In genomic region chr5:16457451-16457850, GRCh38 we compare ENCODE assay signal across 13 cellular contexts. TPM values are rescaled to one million over a fixed set of nuclear protein-coding genes. Genes with fewer than 3 reads are reported as not detected.
A peak's percentile ranks its signal among the peaks of the same experiment; 100 is the strongest.
DNase-seq lines count a peak whose midpoint lies in the region; ATAC-seq and TF ChIP-seq lines count a peak whose summit lies in the region.
"Had no signal": no experiment of that assay in that cellular context is flagged by ENCODE, and none has a peak within 500 bp of the region (broad histone marks: within the 10 kb centered on the region; RNA-seq: fewer than 3 reads in every experiment).

No MANE protein-coding gene starts in this region.

- H3K36me3 Mint-ChIP-seq in CD4-positive, alpha-beta T cell (ENCODE audit: low read depth) = peaks cover 95% of the 10 kb centered on the region
- H3K36me3 Mint-ChIP-seq in activated naive CD8-positive, alpha-beta T cell treated with anti-CD3 and anti-CD28 coated beads, Interleukin-2, amount 10 ng/mL, durations not matched to agents 7 days and 5 days = peaks cover 29% of the 10 kb centered on the region

- no peak overlapping the region for H3K4me3 ChIP-seq in AG04450 (ENCODE audit: low read depth, low read length)
- H3K4me3 ChIP-seq in left lung = no peak overlapping the region
- H3K4me3 ChIP-seq: SK-N-MC had no signal

- H3K4me1 ChIP-seq in left lung = peaks cover 10 to 40% of the 10 kb centered on the region in 2 donors

- no peak for ATAC-seq in CD4-positive, alpha-beta T cell (ENCODE audit: poor library complexity)
- no peak for ATAC-seq in activated naive CD8-positive, alpha-beta T cell treated with anti-CD3 and anti-CD28 coated beads, Interleukin-2, amount 10 ng/mL, durations not matched to agents 7 days and 5 days (ENCODE audit: low read depth)
- ATAC-seq in left lung (no peak), HG02759 (IDR thresholded peaks at IDR 0.05; ENCODE audit: unreplicated experiment) (no peak)

- H3K9me3 ChIP-seq in AG04450 (ENCODE audit: control insufficient read depth, insufficient read depth, low read length) = no peaks in the 10 kb centered on the region
- no peaks in the 10 kb centered on the region for H3K9me3 ChIP-seq in CD4-positive, alpha-beta T cell (ENCODE audit: control insufficient read depth, low read length)
- H3K9me3 ChIP-seq in left lung = no peaks in the 10 kb centered on the region

- H3K36me3 ChIP-seq in left lung = peaks cover 0 to 66% of the 10 kb centered on the region in 2 donors

- POLR2A ChIA-PET in AG04450 (lab: Yijun Ruan, JAX) = no interaction called here
- POLR2A ChIA-PET in CD4-positive, alpha-beta T cell (lab: Charles Lee) = no interaction called here
- POLR2A ChIA-PET in activated naive CD8-positive, alpha-beta T cell treated with anti-CD3 and anti-CD28 coated beads, Interleukin-2, amount 10 ng/mL, durations not matched to agents 7 days and 5 days (lab: Charles Lee) = no interaction called here

- DNase-seq in AG04450 (ENCODE audit: low read depth, low spot score) (no peak), iris pigment epithelial cell (ENCODE audit: low read depth) (peak; percentile 22), left lung (no peak), GM19240 (ENCODE audit: insufficient read length, low spot score) (no peak)
- DNase-seq in CD4-positive, alpha-beta T cell = no peak
- DNase-seq in activated naive CD8-positive, alpha-beta T cell treated with anti-CD3 and anti-CD28 coated beads, Interleukin-2, amount 10 ng/mL, durations not matched to agents 7 days and 5 days = no peak
- DNase-seq: Calu3; foreskin melanocyte; KG1; NCI-H187; NK-92 treated with Interleukin-12 subunit alpha and Interleukin-12 subunit beta, amount 100 ng/mL, for 24 hours had no signal

- intact Hi-C loops in CD4-positive, alpha-beta T cell (cut with DNase I, micrococcal nuclease) = loop anchor here (5.0 kb wide), 2 partner anchors 295 to 1350 kb away; no protein-coding TSS in a partner anchor
- intact Hi-C loops in left lung (cut with DNase I) = no loop called here

- H3K9me3 Mint-ChIP-seq in CD4-positive, alpha-beta T cell = no peaks in the 10 kb centered on the region
- no peaks in the 10 kb centered on the region for H3K9me3 Mint-ChIP-seq in activated naive CD8-positive, alpha-beta T cell treated with anti-CD3 and anti-CD28 coated beads, Interleukin-2, amount 10 ng/mL, durations not matched to agents 7 days and 5 days

- TF ChIP-seq CTCF in AG04450 (IDR thresholded peaks at IDR 0.05; ENCODE audit: low read depth, low read length) (peak; percentile 8; the same call in 1 of the 2 replicates), left lung (IDR thresholded peaks at IDR 0.05) (no peak)
- no peak for TF ChIP-seq CTCF in CD4-positive, alpha-beta T cell (IDR thresholded peaks at IDR 0.05)

- H3K27me3 ChIP-seq in AG04450 (ENCODE audit: control insufficient read depth, insufficient read depth, low read length) (no peaks in the 10 kb centered on the region), left lung (no peaks in the 10 kb centered on the region)
- H3K27me3 ChIP-seq in CD4-positive, alpha-beta T cell (ENCODE audit: control insufficient read depth, insufficient read depth, low read length) = no peaks in the 10 kb centered on the region

- CTCF ChIA-PET in AG04450 (lab: Charles Lee) = interaction anchor here (0.7 to 6.9 kb wide), 13 partner anchors 11 to 297 kb away, joined by 3 to 77 read pairs (median 4); no protein-coding TSS in a partner anchor
- CTCF ChIA-PET in CD4-positive, alpha-beta T cell (lab: Charles Lee) = interaction anchor here (1.9 kb wide), 1 partner anchor 209 kb away, joined by 5 read pairs; no protein-coding TSS in a partner anchor

- H3K4me1 Mint-ChIP-seq in CD4-positive, alpha-beta T cell (ENCODE audit: low read depth) = peaks cover 86% of the 10 kb centered on the region
- H3K4me1 Mint-ChIP-seq in activated naive CD8-positive, alpha-beta T cell treated with anti-CD3 and anti-CD28 coated beads, Interleukin-2, amount 10 ng/mL, durations not matched to agents 7 days and 5 days = peaks cover 38% of the 10 kb centered on the region

- H3K4me3 Mint-ChIP-seq in CD4-positive, alpha-beta T cell = no peak overlapping the region
- no peak overlapping the region for H3K4me3 Mint-ChIP-seq in activated naive CD8-positive, alpha-beta T cell treated with anti-CD3 and anti-CD28 coated beads, Interleukin-2, amount 10 ng/mL, durations not matched to agents 7 days and 5 days

- peak overlapping the region; percentile 17 for H3K27ac Mint-ChIP-seq in CD4-positive, alpha-beta T cell
- peak overlapping the region; percentile 5 for H3K27ac Mint-ChIP-seq in activated naive CD8-positive, alpha-beta T cell treated with anti-CD3 and anti-CD28 coated beads, Interleukin-2, amount 10 ng/mL, durations not matched to agents 7 days and 5 days

- H3K27ac ChIP-seq in AG04450 (ENCODE audit: low read depth, low read length) (no peak overlapping the region), left lung (peak overlapping the region in 1 of 2 donors; percentile 1)
- H3K27ac ChIP-seq in CD4-positive, alpha-beta T cell (ENCODE audit: low read depth, low read length) = no peak overlapping the region
- H3K27ac ChIP-seq: SK-N-MC had no signal

- no peaks in the 10 kb centered on the region for H3K27me3 Mint-ChIP-seq in CD4-positive, alpha-beta T cell
- H3K27me3 Mint-ChIP-seq in activated naive CD8-positive, alpha-beta T cell treated with anti-CD3 and anti-CD28 coated beads, Interleukin-2, amount 10 ng/mL, durations not matched to agents 7 days and 5 days = no peaks in the 10 kb centered on the region

RNA-seq across cellular contexts. Expression of gene ZNF622, which starts 8.1 kb away (rescaled TPM):
- polyA plus RNA-seq in AG04450 (2011; rRNA removed) = 19.8 and 21.5 TPM in 2 replicates
- 15.4 and 15.5 TPM in 2 replicates for polyA minus RNA-seq in AG04450 (2011; rRNA and poly(A)+ RNA removed)
- 10 to 100 TPM; 52.5 to 54.1 TPM for total RNA-seq in CD4-positive, alpha-beta T cell
- total RNA-seq in activated naive CD8-positive, alpha-beta T cell treated with anti-CD3 and anti-CD28 coated beads, Interleukin-2, amount 10 ng/mL, durations not matched to agents 7 days and 5 days = 10 to 100 TPM; 30.7 to 36.0 TPM
- total RNA-seq in left lung = 10 to 100 TPM; 24.2 to 29.5 TPM

Comparison
In these comparisons a context has a peak if more than half of its experiments do, and no peak if none do; other contexts are left out.
1. intact Hi-C loops: an anchor here in CD4-positive, alpha-beta T cell (5.0 kb wide); none called in left lung.